In the genomic region with DNA sequence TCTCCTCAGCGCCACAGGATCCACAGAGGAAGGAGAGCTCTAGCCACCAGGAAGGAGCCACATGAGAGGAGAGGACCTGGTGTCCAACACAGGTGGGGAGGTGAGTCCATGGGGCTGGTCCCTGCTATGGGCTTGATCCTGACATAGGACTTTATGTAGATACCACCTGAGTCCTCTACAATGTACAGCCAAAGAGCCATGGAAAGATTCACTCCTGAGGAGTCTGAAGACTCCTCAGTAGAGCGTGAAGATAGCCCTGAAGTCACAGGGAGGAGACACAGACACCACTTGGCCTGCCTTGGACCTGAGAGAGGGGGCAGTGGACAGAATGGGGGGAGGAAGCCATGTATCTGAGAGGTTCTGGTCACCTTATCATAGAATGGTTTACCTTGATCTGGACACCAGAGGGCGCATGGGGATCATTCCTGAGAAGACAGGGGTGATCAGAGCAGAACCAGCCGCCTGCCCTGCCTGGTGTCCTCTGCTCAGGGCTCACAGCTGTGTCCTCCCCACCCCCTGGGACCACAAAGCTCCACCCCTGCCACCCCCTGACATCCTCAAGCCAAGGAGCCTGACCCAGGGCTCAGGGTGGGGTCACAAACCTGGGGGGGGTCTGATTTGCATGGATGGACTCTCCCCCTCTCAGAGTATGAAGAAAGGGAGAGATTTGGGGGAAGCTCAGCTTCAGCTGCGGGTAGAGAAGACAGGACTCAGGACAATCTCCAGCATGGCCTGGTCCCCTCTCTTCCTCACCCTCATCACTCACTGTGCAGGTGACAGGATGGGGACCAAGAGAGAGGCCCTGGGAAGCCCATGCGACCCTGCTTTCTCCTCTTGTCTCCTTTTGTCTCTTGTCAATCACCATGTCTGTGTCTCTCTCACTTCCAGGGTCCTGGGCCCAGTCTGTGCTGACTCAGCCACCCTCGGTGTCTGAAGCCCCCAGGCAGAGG, we compare ENCODE assay signal across 8 cellular contexts.
DNase-seq lines count a peak whose midpoint lies in the region; ATAC-seq, FAIRE-seq and TF ChIP-seq lines count a peak whose summit lies in the region.

No MANE protein-coding gene starts in this region.

- H3K18ac ChIP-seq in H1 (ENCODE audit: extremely low read depth, low read length): no peak overlapping the region

- peak; percentile 66 to 73 for TF ChIP-seq RAD21 in H1 (IDR thresholded peaks at IDR 0.05 in 1 of 2, conservative IDR thresholded peaks at IDR 0.05 in 1 of 2; ENCODE audit: low read depth in 2 of 2, low read length in 2 of 2)

- H3K79me1 ChIP-seq in H1 (ENCODE audit: low read depth, low read length): no peaks in the 10 kb centered on the region

- no peaks in the 10 kb centered on the region for H3K79me2 ChIP-seq in H1 (ENCODE audit: control insufficient read depth in 1 of 2, insufficient read depth in 2 of 2, low read length in 2 of 2)

- no peaks in the 10 kb centered on the region for H3K23me2 ChIP-seq in H1 (ENCODE audit: low read depth, low read length)

- H3K4me1 ChIP-seq in BLaER1 (peaks cover 44% of the 10 kb centered on the region), H1 (replicated peaks in 1 of 4; ENCODE audit: control insufficient read depth in 3 of 4, insufficient read depth in 4 of 4, low read length in 3 of 4) (no peaks in the 10 kb centered on the region)

- H3K4ac ChIP-seq in H1 (replicated peaks; ENCODE audit: insufficient read length, low read depth, low read length): no peak overlapping the region

- H3K27ac ChIP-seq in BLaER1 (peak overlapping the region; percentile 49), H1 (ENCODE audit: low read depth, low read length) (no peak overlapping the region)

- no peak overlapping the region for H3K14ac ChIP-seq in H1 (ENCODE audit: insufficient read length)

- no peak for TF ChIP-seq EP300 in H1 (IDR thresholded peaks at IDR 0.05; ENCODE audit: borderline replicate concordance in 1 of 2, low read depth in 2 of 2, low read length in 2 of 2)

- H3K56ac ChIP-seq in H1 (replicated peaks; ENCODE audit: insufficient read length, low read depth, low read length): no peak overlapping the region

- no peak overlapping the region for H4K8ac ChIP-seq in H1 (ENCODE audit: extremely low read depth, insufficient read depth, low read length)

- no peak for TF ChIP-seq POLR2A in H1 (IDR thresholded peaks at IDR 0.05; ENCODE audit: control extremely low read depth in 1 of 2, low read depth in 2 of 2, low read length in 2 of 2)

- peaks cover 27% of the 10 kb centered on the region for H3K9me3 ChIP-seq in BLaER1
- no peaks in the 10 kb centered on the region for H3K9me3 ChIP-seq in H1 (ENCODE audit: insufficient read depth in 2 of 2, low read depth in 1 of 2, low read length in 1 of 2)

- 40% methylated on average over 6 of the region's 7 CpGs; no CpG with 5 or more reads in 1 of the 2 experiments for WGBS in H1 (ENCODE audit: extremely low coverage in 1 of 2, insufficient coverage in 1 of 2, insufficient read length in 1 of 2, insufficient replicate concordance in 2 of 2, low coverage in 1 of 2, low lambda C conversion rate in 2 of 2, missing lambda C conversion rate in 1 of 2), 2 experiments

- no peak for FAIRE-seq in H1 (lab: Jason Lieb, UNC)

- H3K4me3 ChIP-seq in BLaER1 (no peak overlapping the region), H1 (ENCODE audit: extremely low read depth in 1 of 4, insufficient read depth in 2 of 4, low read depth in 3 of 4, low read length in 4 of 4) (no peak overlapping the region)

- H2BK20ac ChIP-seq in H1 (ENCODE audit: low read length): no peak overlapping the region

- H3K27me3 ChIP-seq in BLaER1 (no peaks in the 10 kb centered on the region), H1 (replicated peaks in 1 of 4; ENCODE audit: control insufficient read depth in 3 of 4, extremely low read depth in 1 of 4, insufficient read depth in 3 of 4, low read length in 3 of 4) (peaks cover 54 to 95% (median 82%) of the 10 kb centered on the region in 4 experiments)

- no peak for ATAC-seq in HG03039 (IDR thresholded peaks at IDR 0.05; ENCODE audit: unreplicated experiment)

- H3K36me3 ChIP-seq in BLaER1 (no peaks in the 10 kb centered on the region), H1 (ENCODE audit: control insufficient read depth in 2 of 4, insufficient read depth in 4 of 4, low read length in 3 of 4) (no peaks in the 10 kb centered on the region)

- CTCF ChIA-PET in H1 (lab: Charles Lee; ENCODE audit: partially characterized antibody): interaction anchor here (0.6 to 7.2 kb wide), 28 partner anchors 8 to 1293 kb away, joined by 3 to 64 read pairs (median 4); partner anchors contain the start of gene ZNF280B

- H3K9ac ChIP-seq in BLaER1: no peak overlapping the region
- H3K9ac ChIP-seq in H1 (replicated peaks in 1 of 4; ENCODE audit: extremely low read depth in 1 of 4, low read depth in 3 of 4, low read length in 3 of 4): no peak overlapping the region

- peak overlapping the region; percentile 52 for H3K4me2 ChIP-seq in BLaER1
- no peak overlapping the region for H3K4me2 ChIP-seq in H1 (ENCODE audit: insufficient read depth in 1 of 2, low read depth in 2 of 2, low read length in 2 of 2)

- H2AFZ ChIP-seq in H1 (ENCODE audit: low read length): no peak overlapping the region

- H4K20me1 ChIP-seq in BLaER1: no peaks in the 10 kb centered on the region
- H4K20me1 ChIP-seq in H1 (replicated peaks in 1 of 2; ENCODE audit: control insufficient read depth in 1 of 2, insufficient read depth in 2 of 2, low read length in 2 of 2): peaks cover 0 to 1% of the 10 kb centered on the region in 2 experiments

- H2BK5ac ChIP-seq in H1 (ENCODE audit: low read depth, low read length): no peak overlapping the region

- no peak overlapping the region for H4K91ac ChIP-seq in H1 (replicated peaks; ENCODE audit: insufficient read length, low read length)

- H2AK5ac ChIP-seq in H1 (ENCODE audit: low read depth, low read length): no peak overlapping the region

- TF ChIP-seq CTCF in H1 (IDR thresholded peaks at IDR 0.05; ENCODE audit: control extremely low read depth in 1 of 3, insufficient read depth in 1 of 3, low read depth in 1 of 3, low read length in 3 of 3): peak; percentile 57 to 76 (median 69)

- no peak overlapping the region for H2BK15ac ChIP-seq in H1 (ENCODE audit: low read length)

- H4K5ac ChIP-seq in H1 (ENCODE audit: insufficient read length, low read depth, low read length): no peak overlapping the region

- DNase-seq in H4 (ENCODE audit: low spot score) (peak; percentile 41), NCI-H2227 treated with DMSO at 0.1 percent for 48 hours (lab: John Stamatoyannopoulos, UW) (peak; percentile 1), H1 (ENCODE audit: low read depth in 1 of 2, low spot score in 2 of 2) (peak in 1 of 2 experiments; percentile 89), mucosa of gallbladder (ENCODE audit: low spot score) (peak; percentile 61)
- peak; percentile 35 to 37 for DNase-seq in activated CD4-positive, alpha-beta T cell treated with anti-CD3 and anti-CD28 coated beads, Interleukin-2, amount 50 U/mL, for 4 hours
- DNase-seq in stimulated activated naive CD4-positive, alpha-beta T cell treated with Interleukin-2 at 50 U/mL for 16 hours (lab: John Stamatoyannopoulos, UW): peak; percentile 48

- POLR2A ChIA-PET in H1 (lab: Charles Lee; ENCODE audit: partially characterized antibody): no interaction called here

- H2BK120ac ChIP-seq in H1 (replicated peaks; ENCODE audit: low read depth, low read length): no peak overlapping the region

- no peak overlapping the region for H3K23ac ChIP-seq in H1 (ENCODE audit: insufficient read length)

- no peak overlapping the region for H2BK12ac ChIP-seq in H1 (ENCODE audit: low read depth, low read length)

TF ChIP-seq in H1, 55 proteins besides CTCF, POLR2A, EP300 and RAD21:
- TF ChIP-seq ZNF274 (IDR thresholded peaks at IDR 0.05; ENCODE audit: borderline replicate concordance, extremely low read depth, low read length) (no peak), RXRA (IDR thresholded peaks at IDR 0.05; ENCODE audit: insufficient read depth, low read depth, low read length) (no peak), TCF12 (IDR thresholded peaks at IDR 0.05; ENCODE audit: low read depth, low read length) (no peak), YY1 (IDR thresholded peaks at IDR 0.05; ENCODE audit: low read depth, low read length) (0 out of 2 replicates have a peak, but pooled peaks have one; percentile 13), NANOG (IDR thresholded peaks at IDR 0.05; ENCODE audit: insufficient read depth, low read depth, low read length, poor library complexity, severe bottlenecking) (no peak), PHF8 (conservative IDR thresholded peaks at IDR 0.05; ENCODE audit: low read depth, low read length) (no peak), KDM5A (IDR thresholded peaks at IDR 0.05; ENCODE audit: low read length) (no peak), SP2 (IDR thresholded peaks at IDR 0.05; ENCODE audit: low read length) (no peak), EZH2 (IDR thresholded peaks at IDR 0.05; ENCODE audit: low read depth, low read length, severe bottlenecking) (peak; percentile 9)
TF ChIP-seq in H1: peak in this region for 2.
